Comparison of ENCODE assay signal across 21 cellular contexts in genomic region chr13:37942929-37943328, GRCh38.
DNase-seq lines count a peak whose midpoint lies in the region; ATAC-seq, FAIRE-seq and TF ChIP-seq lines count a peak whose summit lies in the region.
"Had no signal": no experiment of that assay in that cellular context is flagged by ENCODE, and none has a peak within 500 bp of the region (broad histone marks: within the 10 kb centered on the region; RNA-seq: fewer than 3 reads in every experiment).

No MANE protein-coding gene starts in this region.

- H3K36me3 ChIP-seq in H1 (ENCODE audit: control insufficient read depth in 2 of 4, insufficient read depth in 4 of 4, low read length in 3 of 4): no peaks in the 10 kb centered on the region
- no peaks in the 10 kb centered on the region for H3K36me3 ChIP-seq in neuronal stem cell (replicated peaks in 1 of 2; ENCODE audit: control insufficient read depth in 2 of 2, insufficient read depth in 2 of 2, low read length in 2 of 2)
- H3K36me3 ChIP-seq: BLaER1, HAP-1 had no signal

- H3K23me2 ChIP-seq in H1 (ENCODE audit: low read depth, low read length): no peaks in the 10 kb centered on the region

- no peak for FAIRE-seq in H1 (lab: Jason Lieb, UNC)
- FAIRE-seq: GM12891, GM18507, H54 had no signal

- H3K9ac ChIP-seq in H1 (replicated peaks in 1 of 4; ENCODE audit: extremely low read depth in 1 of 4, low read depth in 3 of 4, low read length in 3 of 4) (no peak overlapping the region), neuronal stem cell (ENCODE audit: low read depth, low read length, poor library complexity) (no peak overlapping the region)
- H3K9ac ChIP-seq: BLaER1, GM23248 had no signal

- no peaks in the 10 kb centered on the region for H3K27me3 Mint-ChIP-seq in WTC11 (ENCODE audit: low read depth)
- H3K27me3 Mint-ChIP-seq: B cell; CD4-positive, CD25-positive, alpha-beta regulatory T cell had no signal

- no peak for TF ChIP-seq CTCF in WTC11 (IDR thresholded peaks at IDR 0.05)
- no peak for TF ChIP-seq CTCF in H1 (IDR thresholded peaks at IDR 0.05; ENCODE audit: control extremely low read depth in 1 of 3, insufficient read depth in 1 of 3, low read depth in 1 of 3, low read length in 3 of 3)

- CTCF ChIA-PET in WTC11 (lab: Charles Lee): no interaction called here
- CTCF ChIA-PET in H1 (lab: Charles Lee; ENCODE audit: partially characterized antibody): interaction anchor here (0.9 to 1.2 kb wide), 2 partner anchors 12 to 87 kb away, joined by 3 to 5 read pairs; no protein-coding TSS in a partner anchor

- no peak overlapping the region for H3K27ac Mint-ChIP-seq in WTC11
- H3K27ac Mint-ChIP-seq: B cell; CD4-positive, CD25-positive, alpha-beta regulatory T cell; CD8-positive, alpha-beta T cell; HFFc6 had no signal

- H3K18ac ChIP-seq in H1 (ENCODE audit: extremely low read depth, low read length) (no peak overlapping the region), neuronal stem cell (ENCODE audit: low read length) (no peak overlapping the region)

- TF ChIP-seq POLR2A in H1 (IDR thresholded peaks at IDR 0.05; ENCODE audit: control extremely low read depth in 1 of 2, low read depth in 2 of 2, low read length in 2 of 2): 0 out of 3 replicates have a peak, but pooled peaks of 1 of the 2 experiments have one; percentile 13

- H3K9me3 Mint-ChIP-seq in WTC11: no peaks in the 10 kb centered on the region
- H3K9me3 Mint-ChIP-seq: HFFc6 had no signal

- H3K4me2 ChIP-seq in H1 (ENCODE audit: insufficient read depth in 1 of 2, low read depth in 2 of 2, low read length in 2 of 2): no peak overlapping the region
- H3K4me2 ChIP-seq in neuronal stem cell (ENCODE audit: insufficient read depth, low read length, poor library complexity, severe bottlenecking): no peak overlapping the region
- H3K4me2 ChIP-seq: BLaER1 had no signal

- no peak overlapping the region for H3K4me3 Mint-ChIP-seq in WTC11
- H3K4me3 Mint-ChIP-seq: B cell; CD4-positive, CD25-positive, alpha-beta regulatory T cell; CD8-positive, alpha-beta T cell; HFFc6 had no signal

- no peak overlapping the region for H2BK120ac ChIP-seq in H1 (replicated peaks; ENCODE audit: low read depth, low read length)
- no peak overlapping the region for H2BK120ac ChIP-seq in neuronal stem cell (ENCODE audit: low read depth, low read length)

- H2AK5ac ChIP-seq in H1 (ENCODE audit: low read depth, low read length) (no peak overlapping the region), neuronal stem cell (ENCODE audit: low read depth, low read length) (no peak overlapping the region)

- H2BK15ac ChIP-seq in H1 (ENCODE audit: low read length): no peak overlapping the region
- no peak overlapping the region for H2BK15ac ChIP-seq in neuronal stem cell (ENCODE audit: low read length)

- peaks cover 15% of the 10 kb centered on the region for H3K4me1 Mint-ChIP-seq in WTC11
- H3K4me1 Mint-ChIP-seq: B cell; CD4-positive, CD25-positive, alpha-beta regulatory T cell had no signal

- H4K91ac ChIP-seq in H1 (replicated peaks; ENCODE audit: insufficient read length, low read length) (no peak overlapping the region), neuronal stem cell (ENCODE audit: low read depth, low read length, poor library complexity) (no peak overlapping the region)

- no peak overlapping the region for H3K56ac ChIP-seq in H1 (replicated peaks; ENCODE audit: insufficient read length, low read depth, low read length)

- no peak overlapping the region for H2BK5ac ChIP-seq in H1 (ENCODE audit: low read depth, low read length)
- no peak overlapping the region for H2BK5ac ChIP-seq in neuronal stem cell (ENCODE audit: low read length)

- no peak overlapping the region for H3K23ac ChIP-seq in H1 (ENCODE audit: insufficient read length)
- H3K23ac ChIP-seq in neuronal stem cell (ENCODE audit: low read depth, low read length, poor library complexity): no peak overlapping the region

- no peak overlapping the region for H3K4me3 ChIP-seq in H1 (ENCODE audit: extremely low read depth in 1 of 4, insufficient read depth in 2 of 4, low read depth in 3 of 4, low read length in 4 of 4)
- no peak overlapping the region for H3K4me3 ChIP-seq in neuronal stem cell (ENCODE audit: low read length in 2 of 2)
- H3K4me3 ChIP-seq: BLaER1, GM23248, HAP-1 had no signal

- no peak overlapping the region for H2BK12ac ChIP-seq in H1 (ENCODE audit: low read depth, low read length)
- H2BK12ac ChIP-seq in neuronal stem cell (ENCODE audit: low read length): no peak overlapping the region

- no peaks in the 10 kb centered on the region for H3K36me3 Mint-ChIP-seq in WTC11
- H3K36me3 Mint-ChIP-seq: CD4-positive, CD25-positive, alpha-beta regulatory T cell; CD8-positive, alpha-beta T cell had no signal

- POLR2A ChIA-PET in WTC11 (lab: Charles Lee) (no interaction called here), H1 (lab: Charles Lee; ENCODE audit: partially characterized antibody) (no interaction called here)

- peak; percentile 42; the same call in 1 of the 2 replicates for ATAC-seq in WTC11
- ATAC-seq in GM21367 (IDR thresholded peaks at IDR 0.05; ENCODE audit: unreplicated experiment): no peak
- ATAC-seq: CD8-positive, alpha-beta T cell had no signal

- no peak overlapping the region for H2AFZ ChIP-seq in H1 (ENCODE audit: low read length)
- H2AFZ ChIP-seq in neuronal stem cell (ENCODE audit: low read length): peak overlapping the region; percentile 21
- H2AFZ ChIP-seq: GM23248 had no signal

- no peaks in the 10 kb centered on the region for H3K79me2 ChIP-seq in H1 (ENCODE audit: control insufficient read depth in 1 of 2, insufficient read depth in 2 of 2, low read length in 2 of 2)

- no peak overlapping the region for H2BK20ac ChIP-seq in H1 (ENCODE audit: low read length)

- no peak for TF ChIP-seq RAD21 in H1 (IDR thresholded peaks at IDR 0.05 in 1 of 2, conservative IDR thresholded peaks at IDR 0.05 in 1 of 2; ENCODE audit: low read depth in 2 of 2, low read length in 2 of 2)

- H3K79me1 ChIP-seq in H1 (ENCODE audit: low read depth, low read length) (no peaks in the 10 kb centered on the region), neuronal stem cell (ENCODE audit: low read depth, low read length) (no peaks in the 10 kb centered on the region)

- H3K4ac ChIP-seq in H1 (replicated peaks; ENCODE audit: insufficient read length, low read depth, low read length): no peak overlapping the region
- H3K4ac ChIP-seq in neuronal stem cell (ENCODE audit: low read length): no peak overlapping the region

- no peak overlapping the region for H3K27ac ChIP-seq in H1 (ENCODE audit: low read depth, low read length)
- H3K27ac ChIP-seq in neuronal stem cell (replicated peaks; ENCODE audit: low read length): no peak overlapping the region
- H3K27ac ChIP-seq: BLaER1, C4-2B, GM23248 had no signal

- H4K8ac ChIP-seq in H1 (ENCODE audit: extremely low read depth, insufficient read depth, low read length): no peak overlapping the region
- H4K8ac ChIP-seq in neuronal stem cell (ENCODE audit: low read depth, low read length): no peak overlapping the region

- no peak overlapping the region for H4K5ac ChIP-seq in H1 (ENCODE audit: insufficient read length, low read depth, low read length)

- H3K4me1 ChIP-seq in H1 (replicated peaks in 1 of 4; ENCODE audit: control insufficient read depth in 3 of 4, insufficient read depth in 4 of 4, low read length in 3 of 4) (peaks cover 0 to 6% (median 0%) of the 10 kb centered on the region in 4 experiments; a peak in 1 of 7 replicates), neuronal stem cell (ENCODE audit: control insufficient read depth in 2 of 2, insufficient read depth in 1 of 2, low read depth in 1 of 2, low read length in 2 of 2) (peaks cover 5 to 12% of the 10 kb centered on the region in 2 donors)
- H3K4me1 ChIP-seq: Caco-2, HAP-1 had no signal

- H3K14ac ChIP-seq in H1 (ENCODE audit: insufficient read length) (no peak overlapping the region), neuronal stem cell (ENCODE audit: low read length) (no peak overlapping the region)

- DNase-seq in WTC11 (ENCODE audit: low spot score): no peak
- DNase-seq in H1 (ENCODE audit: low read depth in 1 of 2, low spot score in 2 of 2): no peak
- peak; percentile 40 for DNase-seq in neuronal stem cell (ENCODE audit: low spot score)
- DNase-seq in NCI-H2029 treated with DMSO at 0.1 percent for 48 hours (lab: John Stamatoyannopoulos, UW): no peak
- DNase-seq in islet precursor cell: no peak
- DNase-seq: Caco-2; CD4-positive, CD25-positive, alpha-beta regulatory T cell; CD8-positive, alpha-beta T cell; DMS153; DMS79 treated with DMSO at 0.1 percent for 48 hours; GF-D8; GM23248; HFFc6 had no signal

- no peaks in the 10 kb centered on the region for H3K9me3 ChIP-seq in H1 (ENCODE audit: insufficient read depth in 2 of 2, low read depth in 1 of 2, low read length in 1 of 2)
- no peaks in the 10 kb centered on the region for H3K9me3 ChIP-seq in neuronal stem cell (replicated peaks in 1 of 2; ENCODE audit: control insufficient read depth in 2 of 2, insufficient read depth in 1 of 2, low read depth in 1 of 2, low read length in 2 of 2)
- H3K9me3 ChIP-seq: BLaER1, HAP-1 had no signal

- TF ChIP-seq EP300 in H1 (IDR thresholded peaks at IDR 0.05; ENCODE audit: borderline replicate concordance in 1 of 2, low read depth in 2 of 2, low read length in 2 of 2): no peak

- H3K27me3 ChIP-seq in H1 (replicated peaks in 1 of 4; ENCODE audit: control insufficient read depth in 3 of 4, extremely low read depth in 1 of 4, insufficient read depth in 3 of 4, low read length in 3 of 4) (no peaks in the 10 kb centered on the region), neuronal stem cell (ENCODE audit: control insufficient read depth in 3 of 3, insufficient read depth in 3 of 3, low read depth in 1 of 3, low read length in 3 of 3) (no peaks in the 10 kb centered on the region)
- H3K27me3 ChIP-seq: BLaER1 had no signal

- H4K20me1 ChIP-seq in H1 (replicated peaks in 1 of 2; ENCODE audit: control insufficient read depth in 1 of 2, insufficient read depth in 2 of 2, low read length in 2 of 2): no peaks in the 10 kb centered on the region
- H4K20me1 ChIP-seq: BLaER1 had no signal

TF ChIP-seq in WTC11, 78 proteins besides CTCF, POLR2A, EP300 and RAD21 (continues in another document):
- TF ChIP-seq MYBL2 (CRISPR knock-in tag; IDR thresholded peaks at IDR 0.05): no peak

TF ChIP-seq in H1, 55 proteins besides CTCF, POLR2A, EP300 and RAD21 (continues in another document):
- no peak for TF ChIP-seq CBX8 (IDR thresholded peaks at IDR 0.05; ENCODE audit: borderline replicate concordance, low read depth, low read length)
- TF ChIP-seq EGR1 (IDR thresholded peaks at IDR 0.05; ENCODE audit: borderline replicate concordance, low read depth, low read length): no peak
- 0 out of 2 replicates have a peak, but pooled peaks have one; percentile 30 for TF ChIP-seq YY1 (IDR thresholded peaks at IDR 0.05; ENCODE audit: low read depth, low read length)
- TF ChIP-seq BACH1 (IDR thresholded peaks at IDR 0.05; ENCODE audit: low read length): no peak
